In genomic region chr13:99864627-99864990, GRCh38 we compare ENCODE assay signal across 28 cellular contexts.
"Had no signal": no experiment of that assay in that cellular context is flagged by ENCODE, and none has a peak within 500 bp of the region (broad histone marks: within the 10 kb centered on the region; RNA-seq: fewer than 3 reads in every experiment).

No MANE protein-coding gene starts in this region.

- H3K36me3 ChIP-seq: adrenal gland, brain microvascular endothelial cell, thyroid gland, upper lobe of right lung had no signal

- H3K4me1 ChIP-seq: adrenal gland, stomach, upper lobe of right lung had no signal

- H3K9me3 ChIP-seq: adrenal gland, mucosa of descending colon, stomach, thyroid gland, upper lobe of right lung had no signal

- H3K9me3 Mint-ChIP-seq: activated naive CD4-positive, alpha-beta T cell treated with anti-CD3 and anti-CD28 coated beads for 36 hours; activated naive CD8-positive, alpha-beta T cell treated with anti-CD3 and anti-CD28 coated beads for 36 hours; activated T-helper 1 cell treated with anti-CD3 and anti-CD28 coated beads, Interleukin-12 subunit alpha, Interleukin-12 subunit beta, Interleukin-2, Interleukin-4 antibody, amounts not matched to agents 30 ng/mL and 10 ng/mL and 1 ng/mL, durations not matched to agents 14 hours and 24 hours and 36 hours; effector memory CD8-positive, alpha-beta T cell; natural killer cell treated with Interleukin-12 subunit alpha and Interleukin-12 subunit beta and Interleukin-15 and Interleukin-18, amount 100 ng/mL, for 72 hours; stimulated activated naive B cell treated with anti-CD40 and anti-IgM and Interleukin-4, amounts not matched to agents 10 μg/mL and 1 μg/mL and 100 μg/mL, for 72 hours had no signal

- H3K27ac ChIP-seq: adrenal gland, brain microvascular endothelial cell, stomach, thyroid gland, upper lobe of right lung had no signal

- DNase-seq: activated CD4-positive, alpha-beta T cell treated with anti-CD3 and anti-CD28 coated beads for 48 hours; activated CD4-positive, alpha-beta T cell treated with anti-CD3 and anti-CD28 coated beads, Interleukin-2, amount 50 U/mL, for 48 hours; activated CD8-positive, alpha-beta memory T cell treated with anti-CD3 and anti-CD28 coated beads for 24 hours; activated effector memory CD4-positive, alpha-beta T cell treated with anti-CD3 and anti-CD28 coated beads, Interleukin-2, amount 50 U/mL, for 16 hours; activated naive CD4-positive, alpha-beta T cell treated with anti-CD3 and anti-CD28 coated beads for 36 hours; activated naive CD8-positive, alpha-beta T cell treated with anti-CD3 and anti-CD28 coated beads for 36 hours; activated T-cell treated with anti-CD3 and anti-CD28 coated beads, Interleukin-2, amount 50 U/mL, for 1 hour; adrenal gland; aorta; brain microvascular endothelial cell; cortex of kidney; effector memory CD8-positive, alpha-beta T cell; foreskin fibroblast; hippocampal formation; left cardiac atrium; left ventricle myocardium superior; mucosa of descending colon; posterior cingulate gyrus; right cardiac atrium; stimulated activated CD4-positive, alpha-beta T cell treated with anti-CD3 and anti-CD28 coated beads, Interleukin-15, amount 100 ng/mL, for 24 hours; stimulated activated CD4-positive, alpha-beta T cell treated with anti-CD3 and anti-CD28 coated beads, Interleukin-2, amount 100 ng/mL, for 24 hours; stimulated activated naive B cell treated with anti-CD40 and anti-IgM and Interleukin-4, amounts not matched to agents 10 μg/mL and 1 μg/mL and 100 μg/mL, for 72 hours; stomach; thyroid gland; upper lobe of right lung had no signal

- H3K27me3 ChIP-seq: adrenal gland, brain microvascular endothelial cell, stomach, thyroid gland, upper lobe of right lung had no signal

- H3K27ac Mint-ChIP-seq: activated naive CD4-positive, alpha-beta T cell treated with anti-CD3 and anti-CD28 coated beads for 36 hours; activated naive CD8-positive, alpha-beta T cell treated with anti-CD3 and anti-CD28 coated beads for 36 hours; activated T-helper 1 cell treated with anti-CD3 and anti-CD28 coated beads, Interleukin-12 subunit alpha, Interleukin-12 subunit beta, Interleukin-2, Interleukin-4 antibody, amounts not matched to agents 30 ng/mL and 10 ng/mL and 1 ng/mL, durations not matched to agents 14 hours and 24 hours and 36 hours; effector memory CD8-positive, alpha-beta T cell; natural killer cell treated with Interleukin-12 subunit alpha and Interleukin-12 subunit beta and Interleukin-15 and Interleukin-18, amount 100 ng/mL, for 72 hours; stimulated activated naive B cell treated with anti-CD40 and anti-IgM and Interleukin-4, amounts not matched to agents 10 μg/mL and 1 μg/mL and 100 μg/mL, for 72 hours had no signal

- H3K27me3 Mint-ChIP-seq: activated naive CD8-positive, alpha-beta T cell treated with anti-CD3 and anti-CD28 coated beads for 36 hours; effector memory CD8-positive, alpha-beta T cell; stimulated activated naive B cell treated with anti-CD40 and anti-IgM and Interleukin-4, amounts not matched to agents 10 μg/mL and 1 μg/mL and 100 μg/mL, for 72 hours had no signal

- H3K4me3 ChIP-seq: adrenal gland, mucosa of descending colon, stomach, thyroid gland, upper lobe of right lung had no signal

- H3K4me3 Mint-ChIP-seq: activated naive CD4-positive, alpha-beta T cell treated with anti-CD3 and anti-CD28 coated beads for 36 hours; activated naive CD8-positive, alpha-beta T cell treated with anti-CD3 and anti-CD28 coated beads for 36 hours; activated T-helper 1 cell treated with anti-CD3 and anti-CD28 coated beads, Interleukin-12 subunit alpha, Interleukin-12 subunit beta, Interleukin-2, Interleukin-4 antibody, amounts not matched to agents 30 ng/mL and 10 ng/mL and 1 ng/mL, durations not matched to agents 14 hours and 24 hours and 36 hours; effector memory CD8-positive, alpha-beta T cell; natural killer cell treated with Interleukin-12 subunit alpha and Interleukin-12 subunit beta and Interleukin-15 and Interleukin-18, amount 100 ng/mL, for 72 hours; stimulated activated naive B cell treated with anti-CD40 and anti-IgM and Interleukin-4, amounts not matched to agents 10 μg/mL and 1 μg/mL and 100 μg/mL, for 72 hours had no signal

- ATAC-seq: activated CD4-positive, CD25-positive, alpha-beta regulatory T cell treated with anti-CD3 and anti-CD28 coated beads, Interleukin-2, amount 50 U/mL, for 24 hours; effector memory CD8-positive, alpha-beta T cell; left cardiac atrium; left ventricle myocardium superior; mucosa of descending colon; natural killer cell treated with Interleukin-12 subunit alpha and Interleukin-12 subunit beta and Interleukin-15 and Interleukin-18, amount 100 ng/mL, for 72 hours; right cardiac atrium; stimulated activated naive B cell treated with anti-CD40 and anti-IgM and Interleukin-4, amounts not matched to agents 10 μg/mL and 1 μg/mL and 100 μg/mL, for 72 hours; upper lobe of right lung had no signal
